ENCODE assay signal across 1 cellular context in the genomic region with DNA sequence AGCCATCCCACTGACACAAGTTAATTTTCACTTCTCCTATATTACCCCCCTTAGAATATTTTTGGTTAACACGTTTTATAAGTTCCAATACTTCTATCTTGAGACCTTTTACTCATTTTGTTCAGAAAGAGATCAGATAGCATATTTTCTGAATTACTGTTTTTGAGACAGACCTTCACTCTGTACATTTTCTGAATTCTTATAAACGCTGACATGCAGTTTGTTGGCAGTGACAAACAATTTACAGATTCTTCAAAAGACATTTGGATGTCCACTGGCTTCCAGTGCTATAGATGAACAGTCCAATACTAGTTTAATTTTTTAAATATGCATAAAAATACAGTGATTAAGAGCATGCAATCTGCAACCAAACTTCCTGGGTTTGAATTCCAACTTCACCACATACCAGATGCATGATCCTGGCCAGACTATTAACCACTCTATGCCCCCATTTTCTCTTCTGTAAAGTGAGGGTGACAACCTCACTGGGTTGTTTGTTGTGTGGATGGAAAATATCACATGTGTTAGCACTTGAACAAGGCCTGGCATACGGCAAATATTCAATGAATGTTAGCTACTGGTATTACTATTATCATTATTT.
TF ChIP-seq lines count a peak whose summit lies in the region.

No MANE protein-coding gene starts in this region.

TF ChIP-seq in IMR-90, 13 proteins besides CTCF, POLR2A, EP300 and RAD21:
- TF ChIP-seq NFE2L2 (IDR thresholded peaks at IDR 0.05; ENCODE audit: low read depth, low read length) (no peak), MAFK (IDR thresholded peaks at IDR 0.05; ENCODE audit: low read depth, low read length) (peak; percentile 28; the same call in 1 of the 2 replicates)
